Comparison of ENCODE assay signal across 30 cellular contexts in genomic region chr18:6161549-6161948, GRCh38.
"Had no signal": no experiment of that assay in that cellular context is flagged by ENCODE, and none has a peak within 500 bp of the region (broad histone marks: within the 10 kb centered on the region; RNA-seq: fewer than 3 reads in every experiment).

No MANE protein-coding gene starts in this region.

- FAIRE-seq: endometrium, endothelial cell of umbilical vein had no signal

- H3K4me2 ChIP-seq: hepatocyte had no signal

- DNase-seq: activated CD4-positive, alpha-beta memory T cell treated with anti-CD3 and anti-CD28 coated beads, Interleukin-2, amount 10 ng/mL, durations not matched to agents 7 days and 5 days; activated CD4-positive, alpha-beta T cell treated with anti-CD3 and anti-CD28 coated beads for 1 hour; activated CD4-positive, alpha-beta T cell treated with anti-CD3 and anti-CD28 coated beads for 4 hours; activated CD4-positive, alpha-beta T cell treated with anti-CD3 and anti-CD28 coated beads, Interleukin-2, amount 10 ng/mL, durations not matched to agents 7 days and 5 days; activated CD4-positive, alpha-beta T cell treated with anti-CD3 and anti-CD28 coated beads, Interleukin-2, amount 50 U/mL, for 4 hours; activated CD8-positive, alpha-beta memory T cell treated with anti-CD3 and anti-CD28 coated beads, Interleukin-2, amount 50 U/mL, for 48 hours; activated gamma-delta T cell; activated naive CD4-positive, alpha-beta T cell; activated naive CD4-positive, alpha-beta T cell treated with anti-CD3 and anti-CD28 coated beads, Interleukin-2, amount 10 ng/mL, durations not matched to agents 7 days and 5 days; activated naive CD8-positive, alpha-beta T cell treated with anti-CD3 and anti-CD28 coated beads, Interleukin-2, amount 10 ng/mL, durations not matched to agents 7 days and 5 days; activated T-cell treated with anti-CD3 and anti-CD28 coated beads for 4 hours; activated T-cell treated with anti-CD3 and anti-CD28 coated beads, Interleukin-2, amount 50 U/mL, for 24 hours; activated T-cell treated with anti-CD3 and anti-CD28 coated beads, Interleukin-2, amount 50 U/mL, for 72 hours; central memory CD4-positive, alpha-beta T cell; cerebellar nuclear complex; colonic mucosa; effector CD8-positive, alpha-beta T cell; esophagus squamous epithelium; foreskin melanocyte; heart right ventricle had no signal

- H3K27me3 ChIP-seq: ascending aorta, breast epithelium, cardiac muscle cell, colonic mucosa, esophagus squamous epithelium, gastroesophageal sphincter, heart right ventricle, hepatocyte had no signal

- H2AFZ ChIP-seq: hepatocyte had no signal

- H3K4me1 ChIP-seq: ascending aorta, breast epithelium, colonic mucosa, esophagus squamous epithelium, gastroesophageal sphincter, heart right ventricle had no signal

- ATAC-seq: activated naive CD4-positive, alpha-beta T cell treated with anti-CD3 and anti-CD28 coated beads, Interleukin-2, amount 50 U/mL, for 72 hours; activated T-cell treated with anti-CD3 and anti-CD28 coated beads, Interleukin-2, amount 50 U/mL, for 72 hours; gastroesophageal sphincter; heart right ventricle; WTC11 had no signal

- H3K9me3 ChIP-seq: ascending aorta, colonic mucosa had no signal

- H3K27ac ChIP-seq: ascending aorta, breast epithelium, cardiac muscle cell, colonic mucosa, epithelial cell of prostate, esophagus squamous epithelium, gastroesophageal sphincter, heart right ventricle, hepatocyte had no signal

- H3K4me3 ChIP-seq: ascending aorta, breast epithelium, cardiac muscle cell, colonic mucosa, esophagus squamous epithelium, gastroesophageal sphincter, heart right ventricle, hepatocyte had no signal

- H3K36me3 ChIP-seq: ascending aorta, breast epithelium, cardiac muscle cell, colonic mucosa, gastroesophageal sphincter, heart right ventricle had no signal

- H3K79me2 ChIP-seq: hepatocyte had no signal
